In the genomic region with DNA sequence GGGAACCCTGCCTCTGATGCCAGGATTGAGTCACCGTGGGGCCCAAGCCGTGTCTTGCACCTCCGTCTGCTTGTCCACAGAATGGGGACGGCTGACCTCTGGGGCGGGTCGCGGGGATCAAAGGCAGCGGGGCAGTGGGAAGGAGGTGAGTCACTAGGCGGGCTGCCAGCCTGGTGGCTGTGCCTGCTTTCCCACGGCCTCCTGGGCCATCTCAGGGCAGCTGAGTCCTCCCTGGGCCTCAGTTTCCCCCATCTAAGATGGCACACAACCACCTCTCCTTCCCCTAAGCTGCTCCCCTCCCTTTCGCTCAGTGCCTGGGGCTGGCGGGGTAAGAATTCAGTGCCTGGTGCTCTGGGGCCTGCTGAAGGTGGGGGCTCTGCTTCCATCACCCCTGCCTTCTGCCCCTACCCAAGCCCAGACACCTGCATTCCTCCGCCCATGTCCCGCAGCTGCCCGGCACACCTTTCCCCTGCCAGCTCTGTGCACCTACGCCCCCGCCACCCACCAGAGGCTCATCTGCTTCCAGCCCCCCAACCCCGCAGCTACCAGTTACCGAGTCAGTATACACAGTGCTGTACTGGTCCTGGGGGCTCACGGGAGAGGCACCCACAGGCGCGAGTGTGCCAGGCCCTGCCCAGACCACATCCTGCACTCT, we compare ENCODE assay signal across 1 cellular context.
TF ChIP-seq lines count a peak whose summit lies in the region.

No MANE protein-coding gene starts in this region.

TF ChIP-seq in HepG2, 621 proteins besides CTCF, POLR2A, EP300 and RAD21 (continued from another document and continues in another):
- TF ChIP-seq, protein P1, sequence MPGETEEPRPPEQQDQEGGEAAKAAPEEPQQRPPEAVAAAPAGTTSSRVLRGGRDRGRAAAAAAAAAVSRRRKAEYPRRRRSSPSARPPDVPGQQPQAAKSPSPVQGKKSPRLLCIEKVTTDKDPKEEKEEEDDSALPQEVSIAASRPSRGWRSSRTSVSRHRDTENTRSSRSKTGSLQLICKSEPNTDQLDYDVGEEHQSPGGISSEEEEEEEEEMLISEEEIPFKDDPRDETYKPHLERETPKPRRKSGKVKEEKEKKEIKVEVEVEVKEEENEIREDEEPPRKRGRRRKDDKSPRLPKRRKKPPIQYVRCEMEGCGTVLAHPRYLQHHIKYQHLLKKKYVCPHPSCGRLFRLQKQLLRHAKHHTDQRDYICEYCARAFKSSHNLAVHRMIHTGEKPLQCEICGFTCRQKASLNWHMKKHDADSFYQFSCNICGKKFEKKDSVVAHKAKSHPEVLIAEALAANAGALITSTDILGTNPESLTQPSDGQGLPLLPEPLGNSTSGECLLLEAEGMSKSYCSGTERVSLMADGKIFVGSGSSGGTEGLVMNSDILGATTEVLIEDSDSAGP (CRISPR knock-in tag; IDR thresholded peaks at IDR 0.05; ENCODE audit: borderline replicate concordance), result 0 out of 2 replicates have a peak, but pooled peaks have one; percentile 29
- TF ChIP-seq ZSCAN29 (CRISPR knock-in tag; conservative IDR thresholded peaks at IDR 0.05) (no peak), ZNF335 (CRISPR knock-in tag; IDR thresholded peaks at IDR 0.05) (no peak), FOXA1 (IDR thresholded peaks at IDR 0.05) (no peak), FOXA1 (CRISPR knock-in tag; IDR thresholded peaks at IDR 0.05) (no peak), PAX8 (CRISPR knock-in tag; IDR thresholded peaks at IDR 0.05; ENCODE audit: borderline replicate concordance) (no peak), BORCS8-MEF2B (CRISPR knock-in tag; IDR thresholded peaks at IDR 0.05) (no peak), HOXD1 (CRISPR knock-in tag; IDR thresholded peaks at IDR 0.05) (no peak), SIX1 (CRISPR knock-in tag; IDR thresholded peaks at IDR 0.05; ENCODE audit: borderline replicate concordance) (no peak), JUND (CRISPR knock-in tag; IDR thresholded peaks at IDR 0.05) (peak; percentile 55; the same call in 1 of the 2 replicates), FOSL2 (CRISPR knock-in tag; IDR thresholded peaks at IDR 0.05) (peak; percentile 96), GPN1 (CRISPR knock-in tag; IDR thresholded peaks at IDR 0.05; ENCODE audit: borderline replicate concordance) (no peak), ZFAT (CRISPR knock-in tag; conservative IDR thresholded peaks at IDR 0.05) (no peak), ZNF33B (CRISPR knock-in tag; IDR thresholded peaks at IDR 0.05) (no peak), NFIB (CRISPR knock-in tag; IDR thresholded peaks at IDR 0.05; ENCODE audit: borderline replicate concordance) (no peak), ZNF552 (CRISPR knock-in tag; IDR thresholded peaks at IDR 0.05; ENCODE audit: borderline replicate concordance) (no peak), CREM (IDR thresholded peaks at IDR 0.05) (no peak; the same call in 1 of the 2 replicates), CREM (CRISPR knock-in tag; IDR thresholded peaks at IDR 0.05) (no peak), ZFP36L2 (CRISPR knock-in tag; IDR thresholded peaks at IDR 0.05) (no peak), SNRNP70 (IDR thresholded peaks at IDR 0.05; ENCODE audit: low read depth, low read length) (no peak), ZNF781 (CRISPR knock-in tag; IDR thresholded peaks at IDR 0.05; ENCODE audit: borderline replicate concordance, not compliant biosample characterization) (no peak), GLI4 (CRISPR knock-in tag; IDR thresholded peaks at IDR 0.05; ENCODE audit: borderline replicate concordance) (no peak), ZNF563 (CRISPR knock-in tag; IDR thresholded peaks at IDR 0.05) (no peak), NPAS2 (CRISPR knock-in tag; IDR thresholded peaks at IDR 0.05; ENCODE audit: borderline replicate concordance) (no peak), NR2F1 (CRISPR knock-in tag; IDR thresholded peaks at IDR 0.05) (peak; percentile 86 to 90), MLLT10 (CRISPR knock-in tag; IDR thresholded peaks at IDR 0.05) (no peak), KLF6 (CRISPR knock-in tag; IDR thresholded peaks at IDR 0.05) (no peak), ZNF83 (CRISPR knock-in tag; IDR thresholded peaks at IDR 0.05; ENCODE audit: borderline replicate concordance) (no peak), TAF15 (IDR thresholded peaks at IDR 0.05; ENCODE audit: low read depth, low read length, poor library complexity, severe bottlenecking) (no peak), ZNF124 (CRISPR knock-in tag; IDR thresholded peaks at IDR 0.05) (no peak), RARA (CRISPR knock-in tag; IDR thresholded peaks at IDR 0.05) (peak; percentile 90), GABPB1 (CRISPR knock-in tag; IDR thresholded peaks at IDR 0.05) (peak; percentile 38; the same call in 1 of the 2 replicates), ZNF326 (CRISPR knock-in tag; IDR thresholded peaks at IDR 0.05; ENCODE audit: borderline replicate concordance) (no peak)
- TF ChIP-seq, protein P2, sequence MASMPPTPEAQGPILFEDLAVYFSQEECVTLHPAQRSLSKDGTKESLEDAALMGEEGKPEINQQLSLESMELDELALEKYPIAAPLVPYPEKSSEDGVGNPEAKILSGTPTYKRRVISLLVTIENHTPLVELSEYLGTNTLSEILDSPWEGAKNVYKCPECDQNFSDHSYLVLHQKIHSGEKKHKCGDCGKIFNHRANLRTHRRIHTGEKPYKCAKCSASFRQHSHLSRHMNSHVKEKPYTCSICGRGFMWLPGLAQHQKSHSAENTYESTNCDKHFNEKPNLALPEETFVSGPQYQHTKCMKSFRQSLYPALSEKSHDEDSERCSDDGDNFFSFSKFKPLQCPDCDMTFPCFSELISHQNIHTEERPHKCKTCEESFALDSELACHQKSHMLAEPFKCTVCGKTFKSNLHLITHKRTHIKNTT (CRISPR knock-in tag; IDR thresholded peaks at IDR 0.05), result no peak
- TF ChIP-seq, protein P3, sequence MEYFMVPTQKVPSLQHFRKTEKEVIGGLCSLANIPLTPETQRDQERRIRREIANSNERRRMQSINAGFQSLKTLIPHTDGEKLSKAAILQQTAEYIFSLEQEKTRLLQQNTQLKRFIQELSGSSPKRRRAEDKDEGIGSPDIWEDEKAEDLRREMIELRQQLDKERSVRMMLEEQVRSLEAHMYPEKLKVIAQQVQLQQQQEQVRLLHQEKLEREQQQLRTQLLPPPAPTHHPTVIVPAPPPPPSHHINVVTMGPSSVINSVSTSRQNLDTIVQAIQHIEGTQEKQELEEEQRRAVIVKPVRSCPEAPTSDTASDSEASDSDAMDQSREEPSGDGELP (IDR thresholded peaks at IDR 0.05; ENCODE audit: borderline replicate concordance, low read depth), result peak; percentile 15; the same call in 1 of the 2 replicates
- TF ChIP-seq, protein P4, sequence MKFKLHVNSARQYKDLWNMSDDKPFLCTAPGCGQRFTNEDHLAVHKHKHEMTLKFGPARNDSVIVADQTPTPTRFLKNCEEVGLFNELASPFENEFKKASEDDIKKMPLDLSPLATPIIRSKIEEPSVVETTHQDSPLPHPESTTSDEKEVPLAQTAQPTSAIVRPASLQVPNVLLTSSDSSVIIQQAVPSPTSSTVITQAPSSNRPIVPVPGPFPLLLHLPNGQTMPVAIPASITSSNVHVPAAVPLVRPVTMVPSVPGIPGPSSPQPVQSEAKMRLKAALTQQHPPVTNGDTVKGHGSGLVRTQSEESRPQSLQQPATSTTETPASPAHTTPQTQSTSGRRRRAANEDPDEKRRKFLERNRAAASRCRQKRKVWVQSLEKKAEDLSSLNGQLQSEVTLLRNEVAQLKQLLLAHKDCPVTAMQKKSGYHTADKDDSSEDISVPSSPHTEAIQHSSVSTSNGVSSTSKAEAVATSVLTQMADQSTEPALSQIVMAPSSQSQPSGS (CRISPR knock-in tag; IDR thresholded peaks at IDR 0.05), result no peak
- TF ChIP-seq, protein P5, sequence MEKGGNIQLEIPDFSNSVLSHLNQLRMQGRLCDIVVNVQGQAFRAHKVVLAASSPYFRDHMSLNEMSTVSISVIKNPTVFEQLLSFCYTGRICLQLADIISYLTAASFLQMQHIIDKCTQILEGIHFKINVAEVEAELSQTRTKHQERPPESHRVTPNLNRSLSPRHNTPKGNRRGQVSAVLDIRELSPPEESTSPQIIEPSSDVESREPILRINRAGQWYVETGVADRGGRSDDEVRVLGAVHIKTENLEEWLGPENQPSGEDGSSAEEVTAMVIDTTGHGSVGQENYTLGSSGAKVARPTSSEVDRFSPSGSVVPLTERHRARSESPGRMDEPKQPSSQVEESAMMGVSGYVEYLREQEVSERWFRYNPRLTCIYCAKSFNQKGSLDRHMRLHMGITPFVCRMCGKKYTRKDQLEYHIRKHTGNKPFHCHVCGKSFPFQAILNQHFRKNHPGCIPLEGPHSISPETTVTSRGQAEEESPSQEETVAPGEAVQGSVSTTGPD (CRISPR knock-in tag; IDR thresholded peaks at IDR 0.05), result no peak
- TF ChIP-seq, protein P6, sequence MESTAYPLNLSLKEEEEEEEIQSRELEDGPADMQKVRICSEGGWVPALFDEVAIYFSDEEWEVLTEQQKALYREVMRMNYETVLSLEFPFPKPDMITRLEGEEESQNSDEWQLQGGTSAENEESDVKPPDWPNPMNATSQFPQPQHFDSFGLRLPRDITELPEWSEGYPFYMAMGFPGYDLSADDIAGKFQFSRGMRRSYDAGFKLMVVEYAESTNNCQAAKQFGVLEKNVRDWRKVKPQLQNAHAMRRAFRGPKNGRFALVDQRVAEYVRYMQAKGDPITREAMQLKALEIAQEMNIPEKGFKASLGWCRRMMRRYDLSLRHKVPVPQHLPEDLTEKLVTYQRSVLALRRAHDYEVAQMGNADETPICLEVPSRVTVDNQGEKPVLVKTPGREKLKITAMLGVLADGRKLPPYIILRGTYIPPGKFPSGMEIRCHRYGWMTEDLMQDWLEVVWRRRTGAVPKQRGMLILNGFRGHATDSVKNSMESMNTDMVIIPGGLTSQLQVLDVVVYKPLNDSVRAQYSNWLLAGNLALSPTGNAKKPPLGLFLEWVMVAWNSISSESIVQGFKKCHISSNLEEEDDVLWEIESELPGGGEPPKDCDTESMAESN (CRISPR knock-in tag; conservative IDR thresholded peaks at IDR 0.05), result no peak
- TF ChIP-seq, protein P7, sequence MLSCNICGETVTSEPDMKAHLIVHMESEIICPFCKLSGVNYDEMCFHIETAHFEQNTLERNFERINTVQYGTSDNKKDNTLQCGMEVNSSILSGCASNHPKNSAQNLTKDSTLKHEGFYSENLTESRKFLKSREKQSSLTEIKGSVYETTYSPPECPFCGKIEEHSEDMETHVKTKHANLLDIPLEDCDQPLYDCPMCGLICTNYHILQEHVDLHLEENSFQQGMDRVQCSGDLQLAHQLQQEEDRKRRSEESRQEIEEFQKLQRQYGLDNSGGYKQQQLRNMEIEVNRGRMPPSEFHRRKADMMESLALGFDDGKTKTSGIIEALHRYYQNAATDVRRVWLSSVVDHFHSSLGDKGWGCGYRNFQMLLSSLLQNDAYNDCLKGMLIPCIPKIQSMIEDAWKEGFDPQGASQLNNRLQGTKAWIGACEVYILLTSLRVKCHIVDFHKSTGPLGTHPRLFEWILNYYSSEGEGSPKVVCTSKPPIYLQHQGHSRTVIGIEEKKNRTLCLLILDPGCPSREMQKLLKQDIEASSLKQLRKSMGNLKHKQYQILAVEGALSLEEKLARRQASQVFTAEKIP (CRISPR knock-in tag; IDR thresholded peaks at IDR 0.05; ENCODE audit: borderline replicate concordance), result no peak
- TF ChIP-seq, protein P8, sequence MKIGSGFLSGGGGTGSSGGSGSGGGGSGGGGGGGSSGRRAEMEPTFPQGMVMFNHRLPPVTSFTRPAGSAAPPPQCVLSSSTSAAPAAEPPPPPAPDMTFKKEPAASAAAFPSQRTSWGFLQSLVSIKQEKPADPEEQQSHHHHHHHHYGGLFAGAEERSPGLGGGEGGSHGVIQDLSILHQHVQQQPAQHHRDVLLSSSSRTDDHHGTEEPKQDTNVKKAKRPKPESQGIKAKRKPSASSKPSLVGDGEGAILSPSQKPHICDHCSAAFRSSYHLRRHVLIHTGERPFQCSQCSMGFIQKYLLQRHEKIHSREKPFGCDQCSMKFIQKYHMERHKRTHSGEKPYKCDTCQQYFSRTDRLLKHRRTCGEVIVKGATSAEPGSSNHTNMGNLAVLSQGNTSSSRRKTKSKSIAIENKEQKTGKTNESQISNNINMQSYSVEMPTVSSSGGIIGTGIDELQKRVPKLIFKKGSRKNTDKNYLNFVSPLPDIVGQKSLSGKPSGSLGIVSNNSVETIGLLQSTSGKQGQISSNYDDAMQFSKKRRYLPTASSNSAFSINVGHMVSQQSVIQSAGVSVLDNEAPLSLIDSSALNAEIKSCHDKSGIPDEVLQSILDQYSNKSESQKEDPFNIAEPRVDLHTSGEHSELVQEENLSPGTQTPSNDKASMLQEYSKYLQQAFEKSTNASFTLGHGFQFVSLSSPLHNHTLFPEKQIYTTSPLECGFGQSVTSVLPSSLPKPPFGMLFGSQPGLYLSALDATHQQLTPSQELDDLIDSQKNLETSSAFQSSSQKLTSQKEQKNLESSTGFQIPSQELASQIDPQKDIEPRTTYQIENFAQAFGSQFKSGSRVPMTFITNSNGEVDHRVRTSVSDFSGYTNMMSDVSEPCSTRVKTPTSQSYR (CRISPR knock-in tag; IDR thresholded peaks at IDR 0.05; ENCODE audit: borderline replicate concordance), result no peak
- TF ChIP-seq, protein P9, sequence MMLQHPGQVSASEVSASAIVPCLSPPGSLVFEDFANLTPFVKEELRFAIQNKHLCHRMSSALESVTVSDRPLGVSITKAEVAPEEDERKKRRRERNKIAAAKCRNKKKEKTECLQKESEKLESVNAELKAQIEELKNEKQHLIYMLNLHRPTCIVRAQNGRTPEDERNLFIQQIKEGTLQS (CRISPR knock-in tag; IDR thresholded peaks at IDR 0.05), result peak; percentile 50; the same call in 1 of the 2 replicates
- TF ChIP-seq, protein P10, sequence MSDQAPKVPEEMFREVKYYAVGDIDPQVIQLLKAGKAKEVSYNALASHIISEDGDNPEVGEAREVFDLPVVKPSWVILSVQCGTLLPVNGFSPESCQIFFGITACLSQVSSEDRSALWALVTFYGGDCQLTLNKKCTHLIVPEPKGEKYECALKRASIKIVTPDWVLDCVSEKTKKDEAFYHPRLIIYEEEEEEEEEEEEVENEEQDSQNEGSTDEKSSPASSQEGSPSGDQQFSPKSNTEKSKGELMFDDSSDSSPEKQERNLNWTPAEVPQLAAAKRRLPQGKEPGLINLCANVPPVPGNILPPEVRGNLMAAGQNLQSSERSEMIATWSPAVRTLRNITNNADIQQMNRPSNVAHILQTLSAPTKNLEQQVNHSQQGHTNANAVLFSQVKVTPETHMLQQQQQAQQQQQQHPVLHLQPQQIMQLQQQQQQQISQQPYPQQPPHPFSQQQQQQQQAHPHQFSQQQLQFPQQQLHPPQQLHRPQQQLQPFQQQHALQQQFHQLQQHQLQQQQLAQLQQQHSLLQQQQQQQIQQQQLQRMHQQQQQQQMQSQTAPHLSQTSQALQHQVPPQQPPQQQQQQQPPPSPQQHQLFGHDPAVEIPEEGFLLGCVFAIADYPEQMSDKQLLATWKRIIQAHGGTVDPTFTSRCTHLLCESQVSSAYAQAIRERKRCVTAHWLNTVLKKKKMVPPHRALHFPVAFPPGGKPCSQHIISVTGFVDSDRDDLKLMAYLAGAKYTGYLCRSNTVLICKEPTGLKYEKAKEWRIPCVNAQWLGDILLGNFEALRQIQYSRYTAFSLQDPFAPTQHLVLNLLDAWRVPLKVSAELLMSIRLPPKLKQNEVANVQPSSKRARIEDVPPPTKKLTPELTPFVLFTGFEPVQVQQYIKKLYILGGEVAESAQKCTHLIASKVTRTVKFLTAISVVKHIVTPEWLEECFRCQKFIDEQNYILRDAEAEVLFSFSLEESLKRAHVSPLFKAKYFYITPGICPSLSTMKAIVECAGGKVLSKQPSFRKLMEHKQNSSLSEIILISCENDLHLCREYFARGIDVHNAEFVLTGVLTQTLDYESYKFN (CRISPR knock-in tag; conservative IDR thresholded peaks at IDR 0.05), result 0 out of 2 replicates have a peak, but pooled peaks have one; percentile 41
- TF ChIP-seq, protein P11, sequence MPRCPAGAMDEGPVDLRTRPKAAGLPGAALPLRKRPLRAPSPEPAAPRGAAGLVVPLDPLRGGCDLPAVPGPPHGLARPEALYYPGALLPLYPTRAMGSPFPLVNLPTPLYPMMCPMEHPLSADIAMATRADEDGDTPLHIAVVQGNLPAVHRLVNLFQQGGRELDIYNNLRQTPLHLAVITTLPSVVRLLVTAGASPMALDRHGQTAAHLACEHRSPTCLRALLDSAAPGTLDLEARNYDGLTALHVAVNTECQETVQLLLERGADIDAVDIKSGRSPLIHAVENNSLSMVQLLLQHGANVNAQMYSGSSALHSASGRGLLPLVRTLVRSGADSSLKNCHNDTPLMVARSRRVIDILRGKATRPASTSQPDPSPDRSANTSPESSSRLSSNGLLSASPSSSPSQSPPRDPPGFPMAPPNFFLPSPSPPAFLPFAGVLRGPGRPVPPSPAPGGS (CRISPR knock-in tag; IDR thresholded peaks at IDR 0.05), result no peak
